ENCODE assay signal across 24 cellular contexts in genomic region chr12:45596366-45596765, GRCh38.
"Had no signal": no experiment of that assay in that cellular context is flagged by ENCODE, and none has a peak within 500 bp of the region (broad histone marks: within the 10 kb centered on the region; RNA-seq: fewer than 3 reads in every experiment).

No MANE protein-coding gene starts in this region.

- H3K36me3 Mint-ChIP-seq: mesothelial cell of epicardium had no signal

- H3K36me3 ChIP-seq: esophagus squamous epithelium, gastrocnemius medialis, heart right ventricle, left lung, lower lobe of right lung had no signal

- H3K9me3 ChIP-seq: esophagus squamous epithelium, gastrocnemius medialis, left lung, lower lobe of right lung, mucosa of descending colon had no signal

- H3K4me1 Mint-ChIP-seq: mesothelial cell of epicardium, naive B cell had no signal

- H3K27ac ChIP-seq: coronary artery, dorsolateral prefrontal cortex, epithelial cell of prostate, esophagus squamous epithelium, gastrocnemius medialis, heart right ventricle, left lung, lower lobe of right lung had no signal

- H3K27me3 ChIP-seq: dorsolateral prefrontal cortex, esophagus squamous epithelium, gastrocnemius medialis, heart right ventricle, left lung had no signal

- H3K4me3 ChIP-seq: coronary artery, dorsolateral prefrontal cortex, esophagus squamous epithelium, gastrocnemius medialis, heart right ventricle, left lung, lower lobe of right lung, mucosa of descending colon had no signal

- ATAC-seq: esophagus mucosa, gastrocnemius medialis, heart right ventricle, left cardiac atrium, left lung, left ventricle myocardium superior, lower lobe of right lung, mucosa of descending colon had no signal

- H3K4me3 Mint-ChIP-seq: mesothelial cell of epicardium, naive B cell had no signal

- H3K4me1 ChIP-seq: gastrocnemius medialis, heart right ventricle, left lung, lower lobe of right lung had no signal

- DNase-seq: dermis blood vessel endothelial cell; dorsolateral prefrontal cortex; effector CD4-positive, alpha-beta T cell; effector memory CD4-positive, alpha-beta T cell; erythroblast; esophagus squamous epithelium; foreskin fibroblast; foreskin melanocyte; gastrocnemius medialis; glutamatergic neuron; head of caudate nucleus; heart right ventricle; hippocampal formation; left cardiac atrium; left lung; left ventricle myocardium superior; lower lobe of right lung; mesenchymal stem cell; mucosa of descending colon; naive B cell had no signal

- H3K27ac Mint-ChIP-seq: mesothelial cell of epicardium, naive B cell had no signal
